Comparison of ENCODE assay signal across 19 cellular contexts in the genomic region with DNA sequence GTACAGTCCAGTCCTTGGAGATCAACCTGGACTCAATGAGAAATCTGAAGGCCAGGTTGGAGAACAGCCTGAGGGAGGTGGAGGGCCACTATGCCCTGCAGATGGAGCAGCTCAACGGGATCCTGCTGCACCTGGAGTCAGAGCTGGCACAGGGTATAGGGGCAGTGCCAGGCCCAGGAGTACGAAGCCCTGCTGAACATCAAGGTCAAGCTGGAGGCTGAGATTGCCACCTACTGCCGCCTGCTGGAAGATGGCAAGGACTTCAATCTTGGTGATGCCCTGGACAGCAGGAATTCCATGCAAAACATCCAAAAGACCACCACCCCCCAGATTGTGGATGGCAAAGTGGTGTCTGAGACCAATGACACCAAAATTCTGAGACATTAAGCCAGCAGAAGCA. TPM values are rescaled to one million over a fixed set of nuclear protein-coding genes. Genes with fewer than 3 reads are reported as not detected.
"Had no signal": no experiment of that assay in that cellular context is flagged by ENCODE, and none has a peak within 500 bp of the region (broad histone marks: within the 10 kb centered on the region; RNA-seq: fewer than 3 reads in every experiment).

No MANE protein-coding gene starts in this region.

RNA-seq across cellular contexts. Expression of gene OR1K1, which starts 38.5 kb away (rescaled TPM):
- total RNA-seq: activated CD4-positive, alpha-beta memory T cell treated with anti-CD3 and anti-CD28 coated beads, Interleukin-2, amount 10 ng/mL, durations not matched to agents 7 days and 5 days; activated CD4-positive, alpha-beta T cell treated with anti-CD3 and anti-CD28 coated beads, Interleukin-2, amount 10 ng/mL, durations not matched to agents 7 days and 5 days; activated naive CD8-positive, alpha-beta T cell treated with anti-CD3 and anti-CD28 coated beads, Interleukin-2, amount 10 ng/mL, durations not matched to agents 7 days and 5 days; ascending aorta; cardiac septum; cerebellum; dorsolateral prefrontal cortex; kidney; left colon; liver; mesothelial cell of epicardium; ovary; prostate gland; sigmoid colon; subcutaneous adipose tissue; thoracic aorta; WTC11 had no signal
- polyA plus RNA-seq: immature natural killer cell, liver, ovary, sigmoid colon, small intestine had no signal

RNA-seq across cellular contexts. Expression of gene OR5C1, which starts 49.7 kb away (rescaled TPM):
- total RNA-seq: activated CD4-positive, alpha-beta memory T cell treated with anti-CD3 and anti-CD28 coated beads, Interleukin-2, amount 10 ng/mL, durations not matched to agents 7 days and 5 days; activated CD4-positive, alpha-beta T cell treated with anti-CD3 and anti-CD28 coated beads, Interleukin-2, amount 10 ng/mL, durations not matched to agents 7 days and 5 days; activated naive CD8-positive, alpha-beta T cell treated with anti-CD3 and anti-CD28 coated beads, Interleukin-2, amount 10 ng/mL, durations not matched to agents 7 days and 5 days; ascending aorta; cardiac septum; cerebellum; dorsolateral prefrontal cortex; kidney; left colon; liver; mesothelial cell of epicardium; ovary; prostate gland; sigmoid colon; subcutaneous adipose tissue; thoracic aorta; WTC11 had no signal
- polyA plus RNA-seq: immature natural killer cell, liver, ovary, sigmoid colon, small intestine had no signal
